ENCODE assay signal across 12 cellular contexts in the genomic region with DNA sequence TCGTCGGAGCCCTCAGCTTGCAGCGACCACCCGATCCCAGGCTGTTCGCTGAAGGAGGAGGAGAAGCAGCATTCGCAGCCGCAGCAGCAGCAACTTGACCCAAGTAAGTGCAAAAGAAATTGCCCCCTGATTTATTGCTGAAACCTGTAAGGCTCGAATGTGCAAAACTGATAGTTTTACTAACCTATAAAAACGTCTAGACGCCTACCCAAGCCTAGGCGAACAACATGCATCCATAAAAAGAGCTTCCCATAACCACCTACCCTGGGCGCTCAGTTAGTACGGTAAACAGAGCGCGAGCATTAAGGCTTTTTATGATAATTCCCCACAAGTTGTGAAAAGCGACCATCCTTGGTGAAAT. TPM values are rescaled to one million over a fixed set of nuclear protein-coding genes. Genes with fewer than 3 reads are reported as not detected.
A peak's percentile ranks its signal among the peaks of the same experiment; 100 is the strongest.
DNase-seq lines count a peak whose midpoint lies in the region; ATAC-seq and TF ChIP-seq lines count a peak whose summit lies in the region.
"Had no signal": no experiment of that assay in that cellular context is flagged by ENCODE, and none has a peak within 500 bp of the region (broad histone marks: within the 10 kb centered on the region; RNA-seq: fewer than 3 reads in every experiment).

No MANE protein-coding gene starts in this region.

- no peak overlapping the region for H4K8ac ChIP-seq in H9 (replicated peaks; ENCODE audit: insufficient read length, low read depth, low read length)

- H3K4me2 ChIP-seq in H9 (ENCODE audit: insufficient read depth, insufficient read length, low read length): no peak overlapping the region
- H3K4me2 ChIP-seq in neural progenitor cell: peak overlapping the region; percentile 79

- no peak overlapping the region for H4K91ac ChIP-seq in H9 (ENCODE audit: insufficient read length, low read depth, low read length)

- H2BK12ac ChIP-seq in H9 (ENCODE audit: insufficient read length, low read depth, low read length): no peak overlapping the region

- CTCF ChIA-PET in AG04449 (lab: Yijun Ruan, JAX): interaction anchor here (2.4 to 30.2 kb wide), 5 partner anchors 13 to 1039 kb away, joined by 14 to 1421 read pairs (median 74); no protein-coding TSS in a partner anchor

- no peak overlapping the region for H3K4ac ChIP-seq in H9 (ENCODE audit: low read depth, low read length)

- DNase-seq in AG04449 (ENCODE audit: low read depth, low spot score): no peak
- no peak for DNase-seq in H9
- DNase-seq in effector memory CD8-positive, alpha-beta T cell: no peak
- no peak for DNase-seq in neural progenitor cell (ENCODE audit: low spot score)
- no peak for DNase-seq in Kasumi-1 (lab: John Stamatoyannopoulos, UW)
- DNase-seq: DMS 273 treated with DMSO at 0.1 percent for 48 hours; NCI-H1417; stimulated activated CD4-positive, alpha-beta T cell treated with anti-CD3 and anti-CD28 coated beads, Interleukin-15, amount 100 ng/mL, for 24 hours had no signal

- peaks cover 99% of the 10 kb centered on the region for H3K27me3 Mint-ChIP-seq in H9 (ENCODE audit: low read depth)
- H3K27me3 Mint-ChIP-seq in effector memory CD8-positive, alpha-beta T cell: peaks cover 83 to 85% of the 10 kb centered on the region in 2 donors
- H3K27me3 Mint-ChIP-seq in neural progenitor cell (ENCODE audit: insufficient read depth, low read depth): peaks cover 86% of the 10 kb centered on the region

- H3K79me1 ChIP-seq in H9 (ENCODE audit: insufficient read depth, low read depth, low read length, poor library complexity, severe bottlenecking): no peaks in the 10 kb centered on the region

- no peak overlapping the region for H2BK15ac ChIP-seq in H9 (ENCODE audit: low read depth, low read length)

- H3K18ac ChIP-seq in H9 (ENCODE audit: insufficient read length, low read depth, low read length): no peak overlapping the region

- H3K79me2 ChIP-seq in H9 (ENCODE audit: insufficient read depth, low read length) (no peaks in the 10 kb centered on the region), neural progenitor cell (ENCODE audit: low read depth) (no peaks in the 10 kb centered on the region)

- H2AFZ ChIP-seq in H9 (ENCODE audit: low read length) (no peak overlapping the region), neural progenitor cell (replicated peaks) (no peak overlapping the region)

- TF ChIP-seq CTCF in AG04449 (IDR thresholded peaks at IDR 0.05; ENCODE audit: insufficient read depth, low read length, missing control alignments) (no peak), H9 (conservative IDR thresholded peaks at IDR 0.05) (no peak), neural progenitor cell (IDR thresholded peaks at IDR 0.05) (no peak)

- no peaks in the 10 kb centered on the region for H3K36me3 ChIP-seq in neural progenitor cell

- H3K27ac Mint-ChIP-seq in H9 (no peak overlapping the region), neural progenitor cell (no peak overlapping the region)
- peak overlapping the region in 1 of 2 donors; percentile 44 for H3K27ac Mint-ChIP-seq in effector memory CD8-positive, alpha-beta T cell

- no peak for ATAC-seq in effector memory CD8-positive, alpha-beta T cell (replicated peaks)
- ATAC-seq in HG02759 (IDR thresholded peaks at IDR 0.05; ENCODE audit: unreplicated experiment) (no peak), HG02610 (IDR thresholded peaks at IDR 0.05; ENCODE audit: unreplicated experiment) (no peak), HG03460 (IDR thresholded peaks at IDR 0.05; ENCODE audit: unreplicated experiment) (no peak)

- H2AK5ac ChIP-seq in H9 (ENCODE audit: insufficient read length, low read length): no peak overlapping the region

- peaks cover 3% of the 10 kb centered on the region for H3F3A ChIP-seq in neural progenitor cell (ENCODE audit: low read depth)

- no peak overlapping the region for H3K27ac ChIP-seq in H9 (ENCODE audit: insufficient read length, low read depth, low read length)
- no peak overlapping the region for H3K27ac ChIP-seq in neural progenitor cell

- H3T11ph ChIP-seq in H9 (ENCODE audit: low read length): no peak overlapping the region

- H3K36me3 Mint-ChIP-seq in H9 (ENCODE audit: insufficient read depth in 1 of 3, low read depth in 3 of 3) (no peaks in the 10 kb centered on the region; a peak in 2 of 7 replicates), neural progenitor cell (peaks cover 3% of the 10 kb centered on the region)
- H3K36me3 Mint-ChIP-seq in effector memory CD8-positive, alpha-beta T cell (ENCODE audit: insufficient read depth): peaks cover 46% of the 10 kb centered on the region

- H3K9me3 ChIP-seq in H9 (ENCODE audit: control insufficient read depth, low read depth, low read length) (no peaks in the 10 kb centered on the region), neural progenitor cell (ENCODE audit: low read depth) (no peaks in the 10 kb centered on the region)

- H3K9ac ChIP-seq in H9 (ENCODE audit: extremely low read depth, insufficient read length, low read length): no peak overlapping the region
- no peak overlapping the region for H3K9ac ChIP-seq in neural progenitor cell

- H2BK120ac ChIP-seq in H9 (ENCODE audit: low read depth, low read length, poor library complexity, severe bottlenecking): no peak overlapping the region

- H4K5ac ChIP-seq in H9 (ENCODE audit: insufficient read length, low read depth, low read length): no peak overlapping the region

- H3K4me1 Mint-ChIP-seq in H9: peaks cover 5 to 14% of the 10 kb centered on the region in 2 experiments
- H3K4me1 Mint-ChIP-seq in effector memory CD8-positive, alpha-beta T cell (ENCODE audit: low read depth in 2 of 2): peaks cover 8 to 12% of the 10 kb centered on the region in 2 donors
- H3K4me1 Mint-ChIP-seq in neural progenitor cell: peaks cover 10% of the 10 kb centered on the region

- H3K4me1 ChIP-seq in H9 (ENCODE audit: insufficient read depth, low read length): no peaks in the 10 kb centered on the region
- no peaks in the 10 kb centered on the region for H3K4me1 ChIP-seq in neural progenitor cell

- H3K4me3 ChIP-seq in AG04449 (ENCODE audit: low read depth, low read length): peak overlapping the region; percentile 63
- H3K4me3 ChIP-seq in neural progenitor cell: peak overlapping the region; percentile 42

- H3K4me3 Mint-ChIP-seq in H9 (peak overlapping the region; percentile 17 to 44; a peak in 3 of 5 replicates), neural progenitor cell (peak overlapping the region; percentile 38)
- peak overlapping the region; percentile 16 to 40 for H3K4me3 Mint-ChIP-seq in effector memory CD8-positive, alpha-beta T cell

- H3K27me3 ChIP-seq in H9 (ENCODE audit: insufficient read depth, low read length) (peaks cover 95% of the 10 kb centered on the region), neural progenitor cell (peaks cover 100% of the 10 kb centered on the region)

- WGBS in H9 (ENCODE audit: extremely low coverage, insufficient read length, low lambda C conversion rate): no CpG with 5 or more reads among the region's 16 CpGs

- H4K20me1 ChIP-seq in H9 (ENCODE audit: control insufficient read depth, insufficient read depth, insufficient read length): no peaks in the 10 kb centered on the region
- peaks cover 88% of the 10 kb centered on the region for H4K20me1 ChIP-seq in neural progenitor cell (ENCODE audit: low read depth)

- no peaks in the 10 kb centered on the region for H3K23me2 ChIP-seq in H9 (ENCODE audit: insufficient read length, low read depth, low read length, poor library complexity, severe bottlenecking)

- no peak overlapping the region for H2BK5ac ChIP-seq in H9 (ENCODE audit: insufficient read length, low read length)

- H3K56ac ChIP-seq in H9 (ENCODE audit: insufficient read length, low read depth, low read length): no peak overlapping the region

- H2BK20ac ChIP-seq in H9 (ENCODE audit: low read depth, low read length, poor library complexity, severe bottlenecking): no peak overlapping the region

- H3K14ac ChIP-seq in H9 (ENCODE audit: insufficient read depth, low read length): no peak overlapping the region

- H3K23ac ChIP-seq in H9 (ENCODE audit: insufficient read length, low read depth, low read length): no peak overlapping the region

- H3K9me3 Mint-ChIP-seq in H9: peaks cover 2 to 21% of the 10 kb centered on the region in 2 experiments
- H3K9me3 Mint-ChIP-seq in effector memory CD8-positive, alpha-beta T cell: no peaks in the 10 kb centered on the region
- H3K9me3 Mint-ChIP-seq in neural progenitor cell: peaks cover 7% of the 10 kb centered on the region

- POLR2A ChIA-PET in AG04449 (lab: Yijun Ruan, JAX): no interaction called here

RNA-seq across cellular contexts. Expression of a gene that starts 0.9 kb away (rescaled TPM):
- total RNA-seq in H9 (2021): not detected in 2 replicates
- not detected in 2 replicates for total RNA-seq in neural progenitor cell (ENCODE audit: low replicate concordance)
- total RNA-seq: temporal lobe had no signal

RNA-seq across cellular contexts. Expression of a gene that starts 6.0 kb away (rescaled TPM):
- total RNA-seq in H9 (2021) (not detected in 2 replicates), neural progenitor cell (ENCODE audit: low replicate concordance) (not detected in 2 replicates)

RNA-seq across cellular contexts. Expression of a gene that starts 6.9 kb away (rescaled TPM):
- total RNA-seq in H9 (2021): not detected in 2 replicates
- not detected in 2 replicates for total RNA-seq in neural progenitor cell (ENCODE audit: low replicate concordance)
- total RNA-seq: temporal lobe had no signal

RNA-seq across cellular contexts. Expression of a gene that starts 16.4 kb away (rescaled TPM):
- total RNA-seq in H9 (2021): not detected in 2 replicates
- not detected in 2 replicates for total RNA-seq in neural progenitor cell (ENCODE audit: low replicate concordance)
- total RNA-seq: temporal lobe had no signal

RNA-seq across cellular contexts. Expression of a gene that starts 23.9 kb away (rescaled TPM):
- total RNA-seq in H9 (2021) (not detected in 2 replicates), neural progenitor cell (ENCODE audit: low replicate concordance) (not detected in 2 replicates)
- total RNA-seq: temporal lobe had no signal
